16 cellular contexts compared by ENCODE assay signal in the genomic region with DNA sequence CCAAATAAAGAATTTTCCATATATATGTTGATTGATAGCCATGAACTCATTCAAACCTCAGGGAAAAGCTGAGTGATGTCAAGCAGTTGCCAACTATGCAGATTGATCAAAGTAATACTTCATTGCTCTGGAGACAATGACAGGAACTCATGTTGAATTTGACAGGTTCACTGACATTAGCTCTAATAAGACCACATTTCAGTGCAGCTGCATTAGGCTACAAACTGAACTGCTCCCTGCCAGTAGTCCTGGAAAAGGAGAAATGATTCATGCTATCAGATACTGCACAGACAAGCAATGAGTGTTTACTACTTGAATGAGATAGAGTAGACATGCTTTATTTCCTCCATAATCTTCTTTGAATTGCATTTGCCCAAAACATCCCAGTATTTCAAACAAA.
DNase-seq lines count a peak whose midpoint lies in the region; ATAC-seq and TF ChIP-seq lines count a peak whose summit lies in the region.
"Had no signal": no experiment of that assay in that cellular context is flagged by ENCODE, and none has a peak within 500 bp of the region (broad histone marks: within the 10 kb centered on the region; RNA-seq: fewer than 3 reads in every experiment).

No MANE protein-coding gene starts in this region.

- H3K27me3 ChIP-seq in SK-N-SH (ENCODE audit: insufficient read depth) (no peaks in the 10 kb centered on the region), esophagus squamous epithelium (no peaks in the 10 kb centered on the region)
- H3K27me3 ChIP-seq: BE2C had no signal

- H2AFZ ChIP-seq in SK-N-SH (ENCODE audit: low read depth): no peak overlapping the region
- H2AFZ ChIP-seq: GM23248 had no signal

- no peaks in the 10 kb centered on the region for H3K9me2 ChIP-seq in SK-N-SH

- H3K36me3 ChIP-seq in SK-N-SH (replicated peaks in 1 of 2; ENCODE audit: control insufficient read depth in 1 of 2, insufficient read depth in 2 of 2, low read length in 1 of 2) (no peaks in the 10 kb centered on the region), esophagus squamous epithelium (no peaks in the 10 kb centered on the region)
- H3K36me3 ChIP-seq: BE2C, HAP-1 had no signal

- H3K9me3 ChIP-seq in SK-N-SH (no peaks in the 10 kb centered on the region), esophagus squamous epithelium (no peaks in the 10 kb centered on the region)
- H3K9me3 ChIP-seq: BE2C, HAP-1 had no signal

- H4K20me1 ChIP-seq in SK-N-SH (ENCODE audit: insufficient read depth): no peaks in the 10 kb centered on the region

- no peak overlapping the region for H3K9ac ChIP-seq in SK-N-SH
- H3K9ac ChIP-seq: GM23248 had no signal

- H3K79me2 ChIP-seq in SK-N-SH (ENCODE audit: insufficient read depth): no peaks in the 10 kb centered on the region

- H3K4me1 Mint-ChIP-seq in immature natural killer cell: no peaks in the 10 kb centered on the region
- H3K4me1 Mint-ChIP-seq: CD4-positive, CD25-positive, alpha-beta regulatory T cell; CD8-positive, alpha-beta memory T cell had no signal

- no peak overlapping the region for H3K27ac Mint-ChIP-seq in immature natural killer cell
- H3K27ac Mint-ChIP-seq: CD4-positive, CD25-positive, alpha-beta regulatory T cell; CD8-positive, alpha-beta memory T cell had no signal

- H3K4me3 ChIP-seq in SK-N-SH (ENCODE audit: low read depth in 2 of 2, low read length in 1 of 2): no peak overlapping the region
- H3K4me3 ChIP-seq in esophagus squamous epithelium: no peak overlapping the region
- H3K4me3 ChIP-seq: GM23248, HAP-1 had no signal

- no peak for TF ChIP-seq POLR2A in esophagus squamous epithelium (IDR thresholded peaks at IDR 0.05)

- H3K36me3 Mint-ChIP-seq in immature natural killer cell: peaks cover 0 to 4% (median 0%) of the 10 kb centered on the region in 3 donors
- H3K36me3 Mint-ChIP-seq: CD4-positive, CD25-positive, alpha-beta regulatory T cell; CD8-positive, alpha-beta memory T cell had no signal

- DNase-seq in NCI-H226 (peak; percentile 43), SK-N-SH (no peak), iris pigment epithelial cell (ENCODE audit: low read depth) (peak; percentile 2), renal cortical epithelial cell (ENCODE audit: low read depth) (peak; percentile 40), esophagus squamous epithelium (lab: John Stamatoyannopoulos, UW) (no peak), immature natural killer cell (no peak)
- DNase-seq: BE2C; C1 segment of cervical spinal cord; CD4-positive, CD25-positive, alpha-beta regulatory T cell; CD8-positive, alpha-beta memory T cell; GDM1; GM23248; IMR-90 had no signal

- no peaks in the 10 kb centered on the region for H3F3A ChIP-seq in SK-N-SH (replicated peaks; ENCODE audit: insufficient read depth)

- POLR2A ChIA-PET in SK-N-SH (lab: Yijun Ruan, JAX): no interaction called here

- intact Hi-C loops in esophagus squamous epithelium (cut with DNase I): no loop called here

- no peak overlapping the region for H3K4me3 Mint-ChIP-seq in immature natural killer cell
- H3K4me3 Mint-ChIP-seq: CD4-positive, CD25-positive, alpha-beta regulatory T cell; CD8-positive, alpha-beta memory T cell had no signal

- H3K9me3 Mint-ChIP-seq in immature natural killer cell: peaks cover 2 to 44% (median 26%) of the 10 kb centered on the region in 6 donors

- no peak for TF ChIP-seq EP300 in SK-N-SH (IDR thresholded peaks at IDR 0.05; ENCODE audit: borderline replicate concordance in 1 of 2, low read depth in 1 of 2, low read length in 1 of 2)

- H3K27ac ChIP-seq in SK-N-SH (ENCODE audit: low read depth in 2 of 2, low read length in 1 of 2) (no peak overlapping the region), esophagus squamous epithelium (no peak overlapping the region)
- H3K27ac ChIP-seq: GM23248, HL-60 had no signal

- no peak overlapping the region for H3K4me2 ChIP-seq in SK-N-SH

- ATAC-seq in esophagus mucosa: no peak

- TF ChIP-seq RAD21 in SK-N-SH (IDR thresholded peaks at IDR 0.05; ENCODE audit: low read length): no peak

- TF ChIP-seq CTCF in SK-N-SH (IDR thresholded peaks at IDR 0.05) (no peak), esophagus squamous epithelium (IDR thresholded peaks at IDR 0.05) (no peak)

- CTCF ChIA-PET in SK-N-SH (lab: Yijun Ruan, JAX): interaction anchor here (1.3 kb wide), 1 partner anchor 22 kb away, joined by 3 read pairs; no protein-coding TSS in a partner anchor

- H3K4me1 ChIP-seq in SK-N-SH (ENCODE audit: control insufficient read depth in 1 of 2, insufficient read depth in 2 of 2, low read depth in 1 of 2, low read length in 1 of 2) (no peaks in the 10 kb centered on the region), esophagus squamous epithelium (no peaks in the 10 kb centered on the region)
- H3K4me1 ChIP-seq: HAP-1 had no signal

- H3K27me3 Mint-ChIP-seq in immature natural killer cell (ENCODE audit: low read depth in 3 of 3): no peaks in the 10 kb centered on the region
- H3K27me3 Mint-ChIP-seq: CD4-positive, CD25-positive, alpha-beta regulatory T cell had no signal

TF ChIP-seq in SK-N-SH, 30 proteins besides CTCF, POLR2A, EP300 and RAD21:
- no peak for TF ChIP-seq NFIC (IDR thresholded peaks at IDR 0.05; ENCODE audit: borderline replicate concordance)
- TF ChIP-seq USF2 (IDR thresholded peaks at IDR 0.05; ENCODE audit: borderline replicate concordance, low read depth, low read length): no peak
- no peak for TF ChIP-seq NRF1 (IDR thresholded peaks at IDR 0.05; ENCODE audit: low read depth, low read length)
- TF ChIP-seq TEAD4 (IDR thresholded peaks at IDR 0.05; ENCODE audit: borderline replicate concordance, insufficient read depth): no peak
- TF ChIP-seq, protein P1, sequence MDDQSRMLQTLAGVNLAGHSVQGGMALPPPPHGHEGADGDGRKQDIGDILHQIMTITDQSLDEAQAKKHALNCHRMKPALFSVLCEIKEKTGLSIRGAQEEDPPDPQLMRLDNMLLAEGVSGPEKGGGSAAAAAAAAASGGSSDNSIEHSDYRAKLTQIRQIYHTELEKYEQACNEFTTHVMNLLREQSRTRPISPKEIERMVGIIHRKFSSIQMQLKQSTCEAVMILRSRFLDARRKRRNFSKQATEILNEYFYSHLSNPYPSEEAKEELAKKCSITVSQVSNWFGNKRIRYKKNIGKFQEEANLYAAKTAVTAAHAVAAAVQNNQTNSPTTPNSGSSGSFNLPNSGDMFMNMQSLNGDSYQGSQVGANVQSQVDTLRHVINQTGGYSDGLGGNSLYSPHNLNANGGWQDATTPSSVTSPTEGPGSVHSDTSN (IDR thresholded peaks at IDR 0.05): 0 out of 2 replicates have a peak, but pooled peaks have one; percentile 16
TF ChIP-seq in SK-N-SH: peak in this region for 1.

Comparison
In these comparisons a context has a peak if more than half of its experiments do, and no peak if none do; other contexts are left out.
1. DNase-seq: peak in NCI-H226 (single experiment), iris pigment epithelial cell (single experiment) and renal cortical epithelial cell (single experiment); none in SK-N-SH (single experiment), esophagus squamous epithelium (single experiment) and immature natural killer cell (0 of 3).